16 cellular contexts compared by ENCODE assay signal in the genomic region with DNA sequence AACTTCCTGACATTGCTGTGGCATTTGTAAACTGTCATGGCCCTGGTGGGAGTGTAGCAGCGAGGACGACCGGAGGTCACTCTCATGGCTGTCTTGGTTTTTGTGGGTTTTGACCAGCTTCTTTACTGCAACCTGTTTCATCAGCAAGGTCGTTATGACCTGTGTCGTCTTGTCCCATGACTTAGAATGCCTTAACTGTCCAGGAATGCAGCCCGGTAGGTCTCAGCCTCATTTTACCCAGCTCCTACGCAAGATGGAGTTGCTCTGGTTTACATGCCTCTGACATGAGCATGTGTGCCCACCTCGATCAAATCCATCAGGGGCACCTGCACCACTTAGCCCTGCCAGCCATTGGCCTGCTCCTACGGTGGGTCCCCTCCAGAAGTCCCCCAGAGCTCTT. TPM values are rescaled to one million over a fixed set of nuclear protein-coding genes. Genes with fewer than 3 reads are reported as not detected.
DNase-seq lines count a peak whose midpoint lies in the region; ATAC-seq and TF ChIP-seq lines count a peak whose summit lies in the region.
"Had no signal": no experiment of that assay in that cellular context is flagged by ENCODE, and none has a peak within 500 bp of the region (broad histone marks: within the 10 kb centered on the region; RNA-seq: fewer than 3 reads in every experiment).

No MANE protein-coding gene starts in this region.

- H3K9me3 Mint-ChIP-seq in mesothelial cell of epicardium = no peaks in the 10 kb centered on the region
- H3K9me3 Mint-ChIP-seq: GM23338 had no signal

- no peak overlapping the region for H4K91ac ChIP-seq in IMR-90 (ENCODE audit: insufficient read depth, low read depth, low read length)

- DNase-seq in IMR-90 = peak; percentile 30
- DNase-seq in SW480 (ENCODE audit: low spot score) = peak; percentile 22
- peak; percentile 6 to 9 for DNase-seq in fibroblast of lung (ENCODE audit: low read depth in 2 of 2)
- DNase-seq in smooth muscle cell (lab: John Stamatoyannopoulos, UW; ENCODE audit: unreplicated experiment) = no peak
- DNase-seq in mesothelial cell of epicardium (ENCODE audit: low spot score in 2 of 2, unreplicated experiment in 2 of 2) = no peak
- DNase-seq in head of caudate nucleus = no peak
- DNase-seq in 8988T = no peak
- DNase-seq: CD4-positive, CD25-positive, alpha-beta regulatory T cell; DMS 273 treated with DMSO at 0.1 percent for 48 hours; NCI-H510A; NCI-H774; NK-92 treated with Interleukin-12 subunit alpha and Interleukin-12 subunit beta, amount 100 ng/mL, for 24 hours had no signal

- in situ Hi-C loops in IMR-90 (cut with MboI; ENCODE audit: low sequenced_read_pairs) = loop anchor here (5.0 kb wide), 2 partner anchors 200 to 285 kb away; no protein-coding TSS in a partner anchor

- H3K27ac Mint-ChIP-seq in mesothelial cell of epicardium = no peak overlapping the region
- H3K27ac Mint-ChIP-seq: GM23338 had no signal

- no peaks in the 10 kb centered on the region for H3F3A ChIP-seq in smooth muscle cell (ENCODE audit: low read depth)

- H2AFZ ChIP-seq in IMR-90 (replicated peaks; ENCODE audit: low read length, poor library complexity) (no peak overlapping the region), fibroblast of lung (ENCODE audit: low read length) (no peak overlapping the region), smooth muscle cell (ENCODE audit: low read depth) (no peak overlapping the region)

- no peak overlapping the region for H3K4ac ChIP-seq in IMR-90 (ENCODE audit: low read depth, low read length)

- H3K4me1 ChIP-seq in IMR-90 (ENCODE audit: control insufficient read depth, insufficient read depth, low read length) (peaks cover 5% of the 10 kb centered on the region; the same call in 1 of the 2 replicates), fibroblast of lung (ENCODE audit: control insufficient read depth, extremely low read depth, insufficient read depth, low read length) (no peaks in the 10 kb centered on the region), smooth muscle cell (ENCODE audit: low read depth) (no peaks in the 10 kb centered on the region)
- H3K4me1 ChIP-seq: HAP-1, SJSA1 had no signal

- H3K9me3 ChIP-seq in IMR-90 (ENCODE audit: control insufficient read depth, insufficient read depth, low read length) (no peaks in the 10 kb centered on the region), fibroblast of lung (ENCODE audit: control insufficient read depth, insufficient read depth, low read depth, low read length) (no peaks in the 10 kb centered on the region), smooth muscle cell (replicated peaks; ENCODE audit: low read depth) (no peaks in the 10 kb centered on the region)
- H3K9me3 ChIP-seq: HAP-1, SJSA1 had no signal

- H3K27ac ChIP-seq in IMR-90 (ENCODE audit: insufficient read depth, low read length) = no peak overlapping the region
- no peak overlapping the region for H3K27ac ChIP-seq in fibroblast of lung (ENCODE audit: insufficient read depth, low read length)
- H3K27ac ChIP-seq in smooth muscle cell (ENCODE audit: low read depth) = peak overlapping the region; percentile 39
- H3K27ac ChIP-seq: SJSA1 had no signal

- peaks cover 3% of the 10 kb centered on the region; the same call in 1 of the 2 replicates for H3K9me1 ChIP-seq in IMR-90 (ENCODE audit: insufficient read depth, low read length)

- WGBS in IMR-90 (ENCODE audit: extremely low coverage in 2 of 2, insufficient read length in 1 of 2), 2 experiments = 72% methylated on average over 8 of the region's 9 CpGs; no CpG with 5 or more reads in 1 of the 2 experiments
- WGBS in smooth muscle cell (ENCODE audit: low lambda C conversion rate) = 67% methylated on average over 9 of the region's 9 CpGs

- H2AK5ac ChIP-seq in IMR-90 (ENCODE audit: low read depth, low read length) = peak overlapping the region; percentile 33

- H4K20me1 ChIP-seq in IMR-90 (ENCODE audit: insufficient read depth, low read length) = no peaks in the 10 kb centered on the region
- H4K20me1 ChIP-seq in fibroblast of lung (ENCODE audit: control insufficient read depth, extremely low read depth, insufficient read depth, low read length) = no peaks in the 10 kb centered on the region
- no peaks in the 10 kb centered on the region for H4K20me1 ChIP-seq in smooth muscle cell (ENCODE audit: low read depth)

- TF ChIP-seq RAD21 in IMR-90 (IDR thresholded peaks at IDR 0.05; ENCODE audit: low read length) = no peak

- TF ChIP-seq POLR2A in IMR-90 (IDR thresholded peaks at IDR 0.05; ENCODE audit: low read depth, low read length) = no peak

- peak overlapping the region in 1 of 2 experiments; percentile 15; a peak in 2 of 4 replicates for H4K8ac ChIP-seq in IMR-90 (ENCODE audit: low read depth in 2 of 2, low read length in 2 of 2)

- H3K79me2 ChIP-seq in fibroblast of lung (ENCODE audit: control insufficient read depth, insufficient read depth, low read length) (no peaks in the 10 kb centered on the region), smooth muscle cell (ENCODE audit: low read depth) (no peaks in the 10 kb centered on the region)

- no TSS peak for BruUV-seq in IMR-90 (replicated peaks; lab: Mats Ljungman, UMichigan)

- peak overlapping the region; percentile 86; the same call in 1 of the 3 replicates for H2BK15ac ChIP-seq in IMR-90 (ENCODE audit: low read depth, low read length)

- H2BK20ac ChIP-seq in IMR-90 (ENCODE audit: low read depth, low read length) = peak overlapping the region; percentile 33; the same call in 1 of the 2 replicates

- H3K36me3 Mint-ChIP-seq in mesothelial cell of epicardium = no peaks in the 10 kb centered on the region
- H3K36me3 Mint-ChIP-seq: CD4-positive, CD25-positive, alpha-beta regulatory T cell had no signal

- no peak for TF ChIP-seq CTCF in IMR-90 (conservative IDR thresholded peaks at IDR 0.05; ENCODE audit: low read depth, low read length)
- TF ChIP-seq CTCF in fibroblast of lung (conservative IDR thresholded peaks at IDR 0.05 in 1 of 2, IDR thresholded peaks at IDR 0.05 in 1 of 2; ENCODE audit: low read depth in 1 of 2, low read length in 2 of 2) = no peak
- TF ChIP-seq CTCF in smooth muscle cell (IDR thresholded peaks at IDR 0.05; ENCODE audit: borderline replicate concordance, insufficient read depth, poor library complexity, severe bottlenecking) = no peak
- no peak for TF ChIP-seq CTCF in mesothelial cell of epicardium (IDR thresholded peaks at IDR 0.05; ENCODE audit: unreplicated experiment)

- CTCF ChIA-PET in IMR-90 (lab: Yijun Ruan, JAX) = interaction anchor here (1.1 to 4.9 kb wide), 3 partner anchors 11 to 291 kb away, joined by 3 to 35 read pairs (median 4); a partner anchor contains a TSS

- H3K18ac ChIP-seq in IMR-90 (ENCODE audit: low read depth, low read length) = no peak overlapping the region

- H4K5ac ChIP-seq in IMR-90 (ENCODE audit: low read depth, low read length) = no peak overlapping the region

- H2BK5ac ChIP-seq in IMR-90 (ENCODE audit: low read depth, low read length, poor library complexity, severe bottlenecking) = no peak overlapping the region

- H3K27me3 ChIP-seq in IMR-90 (ENCODE audit: control insufficient read depth, insufficient read depth, low read length) (no peaks in the 10 kb centered on the region), fibroblast of lung (ENCODE audit: control insufficient read depth, insufficient read depth, low read length) (no peaks in the 10 kb centered on the region), smooth muscle cell (ENCODE audit: low read depth) (no peaks in the 10 kb centered on the region)
- H3K27me3 ChIP-seq: SJSA1 had no signal

- H3K4me3 ChIP-seq in IMR-90 (ENCODE audit: insufficient read depth, low read depth, low read length) = no peak overlapping the region
- no peak overlapping the region for H3K4me3 ChIP-seq in fibroblast of lung (replicated peaks in 1 of 4; ENCODE audit: control extremely low read depth in 1 of 4, insufficient read depth in 1 of 4, low read depth in 3 of 4, low read length in 4 of 4)
- no peak overlapping the region for H3K4me3 ChIP-seq in smooth muscle cell
- H3K4me3 ChIP-seq: GM12878, GM23338, HAP-1, SJSA1 had no signal

- POLR2A ChIA-PET in IMR-90 (lab: Charles Lee; ENCODE audit: unreplicated experiment) = no interaction called here

- peak overlapping the region; percentile 17; the same call in 1 of the 2 replicates for H3K14ac ChIP-seq in IMR-90 (replicated peaks; ENCODE audit: low read depth, low read length)

- dilution Hi-C loops in IMR-90 (cut with HindIII; ENCODE audit: low sequenced_read_pairs, unreplicated experiment) = no loop called here

- H3K23ac ChIP-seq in IMR-90 (ENCODE audit: low read depth, low read length) = no peak overlapping the region

- H3K4me1 Mint-ChIP-seq in mesothelial cell of epicardium = peaks cover 15% of the 10 kb centered on the region

- H3K4me3 Mint-ChIP-seq in mesothelial cell of epicardium = no peak overlapping the region
- H3K4me3 Mint-ChIP-seq: CD4-positive, CD25-positive, alpha-beta regulatory T cell; GM23338 had no signal

- no peak for ATAC-seq in IMR-90 (ENCODE audit: low read depth)
- ATAC-seq: GM12878 had no signal

- intact Hi-C loops in IMR-90 (cut with micrococcal nuclease) = no loop called here
- intact Hi-C loops in head of caudate nucleus (cut with DNase I) = loop anchor here (10.0 kb wide), 1 partner anchor 208 kb away; a partner anchor contains a TSS

- H3K9ac ChIP-seq in IMR-90 (ENCODE audit: low read depth, low read length) (no peak overlapping the region), fibroblast of lung (ENCODE audit: insufficient read depth, low read length) (no peak overlapping the region), smooth muscle cell (ENCODE audit: low read depth) (no peak overlapping the region)

- H3K4me2 ChIP-seq in IMR-90 (ENCODE audit: low read depth, low read length) (no peak overlapping the region; the same call in 1 of the 2 replicates), fibroblast of lung (ENCODE audit: extremely low read depth, insufficient read depth, low read length) (no peak overlapping the region), smooth muscle cell (peak overlapping the region; percentile 38)

- H3K56ac ChIP-seq in IMR-90 (ENCODE audit: extremely low read depth, insufficient read depth, low read length) = no peak overlapping the region

- H3K36me3 ChIP-seq in IMR-90 (ENCODE audit: control insufficient read depth, insufficient read depth, low read length) (no peaks in the 10 kb centered on the region), fibroblast of lung (ENCODE audit: control insufficient read depth, insufficient read depth, low read length) (no peaks in the 10 kb centered on the region), smooth muscle cell (ENCODE audit: low read depth) (no peaks in the 10 kb centered on the region)
- H3K36me3 ChIP-seq: HAP-1, SJSA1 had no signal

- H2BK120ac ChIP-seq in IMR-90 (ENCODE audit: low read depth, low read length) = peak overlapping the region; percentile 12; the same call in 1 of the 2 replicates

- H2AK9ac ChIP-seq in IMR-90 (replicated peaks; ENCODE audit: low read depth, low read length, poor library complexity) = no peak overlapping the region

- no peaks in the 10 kb centered on the region for H3K79me1 ChIP-seq in IMR-90 (ENCODE audit: low read depth in 1 of 2, low read length in 2 of 2)

- H3K27me3 Mint-ChIP-seq in mesothelial cell of epicardium (ENCODE audit: low read depth) = peaks cover 12% of the 10 kb centered on the region

RNA-seq across cellular contexts. Expression of a gene that starts 32.9 kb away (rescaled TPM):
- total RNA-seq in IMR-90 (2012; rRNA removed) (18.1 and 18.9 TPM in 2 replicates), fibroblast of lung (31.7 and 46.5 TPM in 2 replicates), smooth muscle cell (37.2 and 41.0 TPM in 2 replicates), mesothelial cell of epicardium (6.0 to 7.3 TPM (median 6.3 TPM) in 3 replicates)
- polyA plus RNA-seq in IMR-90 (2012; rRNA removed) (25.2 and 27.0 TPM in 2 replicates), fibroblast of lung (33.3 and 39.8 TPM in 2 replicates), smooth muscle cell (27.4 and 33.5 TPM in 2 replicates)
- polyA plus RNA-seq in IMR-90 (2012; cell fraction: cytosol; rRNA removed) = 11.2 and 30.6 TPM in 2 replicates
- 14.2 and 15.3 TPM in 2 replicates for polyA plus RNA-seq in IMR-90 (2012; cell fraction: nucleus; rRNA removed; ENCODE audit: low replicate concordance)
- 20.9 and 22.9 TPM in 2 replicates for polyA plus RNA-seq in fibroblast of lung (2012)
- polyA minus RNA-seq in fibroblast of lung (ENCODE audit: low replicate concordance) = 32.5 and 63.8 TPM in 2 replicates

Comparison
In these comparisons a context has a peak if more than half of its experiments do, and no peak if none do; other contexts are left out.
1. DNase-seq: peak in IMR-90 (single experiment), SW480 (single experiment) and fibroblast of lung (2 of 2); none in smooth muscle cell (single experiment), mesothelial cell of epicardium (0 of 2), head of caudate nucleus (0 of 42) and 8988T (single experiment).